ENCODE assay signal across 19 cellular contexts in genomic region chr3:122677261-122677660, GRCh38. TPM values are rescaled to one million over a fixed set of nuclear protein-coding genes. Genes with fewer than 3 reads are reported as not detected.
A peak's percentile ranks its signal among the peaks of the same experiment; 100 is the strongest.
DNase-seq lines count a peak whose midpoint lies in the region; ATAC-seq, FAIRE-seq and TF ChIP-seq lines count a peak whose summit lies in the region.
"Had no signal": no experiment of that assay in that cellular context is flagged by ENCODE, and none has a peak within 500 bp of the region (broad histone marks: within the 10 kb centered on the region; RNA-seq: fewer than 3 reads in every experiment).

No MANE protein-coding gene starts in this region.

- no peaks in the 10 kb centered on the region for H3K79me2 ChIP-seq in HepG2 (ENCODE audit: insufficient read depth, low read length)
- peaks cover 12% of the 10 kb centered on the region for H3K79me2 ChIP-seq in K562 (ENCODE audit: control insufficient read depth, insufficient read depth, low read length)

- H3K4me1 Mint-ChIP-seq in type B pancreatic cell (ENCODE audit: unreplicated experiment), result peaks cover 19% of the 10 kb centered on the region

- H3K9me3 ChIP-seq in HepG2 (ENCODE audit: low read length) (no peaks in the 10 kb centered on the region), right lobe of liver (no peaks in the 10 kb centered on the region), K562 (replicated peaks; ENCODE audit: control insufficient read depth, insufficient read depth, low read depth, low read length) (no peaks in the 10 kb centered on the region), psoas muscle (no peaks in the 10 kb centered on the region)
- H3K9me3 ChIP-seq: BE2C, Caco-2 had no signal

- H3K4me1 ChIP-seq in HepG2 (ENCODE audit: insufficient read depth, low read length), result peaks cover 22% of the 10 kb centered on the region
- peaks cover 0 to 19% (median 7%) of the 10 kb centered on the region in 4 donors for H3K4me1 ChIP-seq in right lobe of liver
- peaks cover 13 to 17% of the 10 kb centered on the region in 2 experiments; a peak in 4 of 5 replicates for H3K4me1 ChIP-seq in K562 (replicated peaks in 1 of 2; ENCODE audit: control insufficient read depth in 2 of 2, insufficient read depth in 2 of 2, low read length in 2 of 2)
- H3K4me1 ChIP-seq in psoas muscle, result no peaks in the 10 kb centered on the region

- no peak for DNase-seq in HepG2 (ENCODE audit: low spot score)
- no peak for DNase-seq in right lobe of liver
- no peak for DNase-seq in K562 (ENCODE audit: extremely low read depth in 1 of 4, low spot score in 3 of 4)
- DNase-seq in fibroblast of peridontal ligament (ENCODE audit: extremely low read depth), result peak; percentile 16
- no peak for DNase-seq in type B pancreatic cell (ENCODE audit: extremely low spot score, unreplicated experiment)
- no peak for DNase-seq in DMS79 (lab: John Stamatoyannopoulos, UW)
- no peak for DNase-seq in psoas muscle
- DNase-seq: ACHN; BE2C; C1 segment of cervical spinal cord; Caco-2; CD4-positive, alpha-beta T cell; DND-41; H9; KBM-7 had no signal

- no peaks in the 10 kb centered on the region for H4K20me1 ChIP-seq in HepG2 (ENCODE audit: insufficient read depth, low read length)
- no peaks in the 10 kb centered on the region for H4K20me1 ChIP-seq in K562 (replicated peaks; ENCODE audit: control insufficient read depth, insufficient read depth, low read length)

- TF ChIP-seq EP300 in HepG2 (IDR thresholded peaks at IDR 0.05; ENCODE audit: low read depth in 2 of 2, low read length in 2 of 2) (no peak), HepG2 (CRISPR knock-in tag; IDR thresholded peaks at IDR 0.05; ENCODE audit: borderline replicate concordance) (no peak), K562 (IDR thresholded peaks at IDR 0.05; ENCODE audit: low read length) (no peak)

- H3K9me3 Mint-ChIP-seq in type B pancreatic cell, result no peaks in the 10 kb centered on the region
- H3K9me3 Mint-ChIP-seq: CD4-positive, alpha-beta T cell had no signal

- CTCF ChIA-PET in HepG2 (lab: Yijun Ruan, JAX; ENCODE audit: low intra/inter-chr PET ratio, low total read pairs), result interaction anchor here (2.8 kb wide), 1 partner anchor 116 kb away, joined by 39 read pairs; no protein-coding TSS in a partner anchor
- CTCF ChIA-PET in K562 (lab: Yijun Ruan, JAX; ENCODE audit: low intra/inter-chr PET ratio), result no interaction called here

- H3K36me3 ChIP-seq in HepG2 (replicated peaks in 1 of 2; ENCODE audit: control insufficient read depth in 1 of 2, insufficient read depth in 2 of 2, low read length in 2 of 2), result no peaks in the 10 kb centered on the region
- no peaks in the 10 kb centered on the region for H3K36me3 ChIP-seq in right lobe of liver
- no peaks in the 10 kb centered on the region for H3K36me3 ChIP-seq in K562 (ENCODE audit: control insufficient read depth, insufficient read depth, low read length)
- H3K36me3 ChIP-seq in psoas muscle (ENCODE audit: insufficient read depth in 1 of 2, low read depth in 1 of 2), result no peaks in the 10 kb centered on the region
- H3K36me3 ChIP-seq: BE2C had no signal

- H3K4me3 Mint-ChIP-seq in type B pancreatic cell, result no peak overlapping the region
- H3K4me3 Mint-ChIP-seq: H9 had no signal

- BruUV-seq in HepG2 (replicated peaks; lab: Mats Ljungman, UMichigan), result no TSS peak
- no TSS peak for BruUV-seq in K562 (replicated peaks; lab: Mats Ljungman, UMichigan)

- in situ Hi-C loops in HepG2 (cut with HindIII; ENCODE audit: extremely low pct_ligation_motif_present, low pct_unique_long_range_greater_than_20kb) (loop anchor here (5.0 to 25.0 kb wide), 3 partner anchors 120 to 1115 kb away; partner anchors contain the start of gene ARGFX), K562 (cut with MboI) (no loop called here)

- H3K27me3 ChIP-seq in HepG2 (ENCODE audit: control insufficient read depth in 1 of 2, insufficient read depth in 2 of 2, low read length in 2 of 2), result no peaks in the 10 kb centered on the region; a peak in 1 of 5 replicates
- H3K27me3 ChIP-seq in right lobe of liver, result no peaks in the 10 kb centered on the region
- no peaks in the 10 kb centered on the region for H3K27me3 ChIP-seq in K562 (ENCODE audit: control insufficient read depth in 2 of 2, insufficient read depth in 2 of 2, low read length in 2 of 2)
- H3K27me3 ChIP-seq in psoas muscle (ENCODE audit: insufficient read depth in 3 of 3, low read length in 2 of 3), result no peaks in the 10 kb centered on the region
- H3K27me3 ChIP-seq: BE2C had no signal

- no peaks in the 10 kb centered on the region for H3K9me1 ChIP-seq in K562 (ENCODE audit: control insufficient read depth, insufficient read depth, low read length)

- ATAC-seq in HepG2 (no peak), right lobe of liver (no peak), K562 (no peak), HG03045 (IDR thresholded peaks at IDR 0.05; ENCODE audit: unreplicated experiment) (no peak), psoas muscle (no peak)
- ATAC-seq: GM12878 had no signal

- H3K27ac Mint-ChIP-seq in type B pancreatic cell, result no peak overlapping the region
- H3K27ac Mint-ChIP-seq: H9 had no signal

- H3K4me2 ChIP-seq in HepG2 (ENCODE audit: low read depth, low read length) (no peak overlapping the region), K562 (ENCODE audit: insufficient read depth, low read length) (no peak overlapping the region)

- no peak overlapping the region for H2AFZ ChIP-seq in HepG2 (ENCODE audit: low read length)
- 0 out of 2 replicates have a peak overlapping the region, but pooled peaks have one; percentile 45 for H2AFZ ChIP-seq in K562 (ENCODE audit: low read depth, low read length)

- H3K27ac ChIP-seq in HepG2 (ENCODE audit: extremely low read length, insufficient read depth, low read length), result no peak overlapping the region
- H3K27ac ChIP-seq in right lobe of liver, result no peak overlapping the region
- no peak overlapping the region for H3K27ac ChIP-seq in K562 (ENCODE audit: extremely low read depth, low read depth, low read length)
- H3K27ac ChIP-seq in psoas muscle, result no peak overlapping the region
- H3K27ac ChIP-seq: 22Rv1 had no signal

- H3K27me3 Mint-ChIP-seq in type B pancreatic cell, result peaks cover 10% of the 10 kb centered on the region
- H3K27me3 Mint-ChIP-seq: CD4-positive, alpha-beta T cell had no signal

- POLR2A ChIA-PET in HepG2 (lab: Yijun Ruan, JAX) (no interaction called here), K562 (lab: Yijun Ruan, JAX) (no interaction called here)

- TF ChIP-seq POLR2A in HepG2 (IDR thresholded peaks at IDR 0.05; ENCODE audit: insufficient read depth in 1 of 2, low read depth in 2 of 2, low read length in 2 of 2) (no peak), right lobe of liver (IDR thresholded peaks at IDR 0.05) (no peak), K562 (conservative IDR thresholded peaks at IDR 0.05) (no peak)

- no peak for TF ChIP-seq RAD21 in HepG2 (CRISPR knock-in tag; IDR thresholded peaks at IDR 0.05)
- no peak for TF ChIP-seq RAD21 in K562 (CRISPR knock-in tag; conservative IDR thresholded peaks at IDR 0.05 in 1 of 2, IDR thresholded peaks at IDR 0.05 in 1 of 2)

- TF ChIP-seq CTCF in HepG2 (CRISPR knock-in tag; IDR thresholded peaks at IDR 0.05), result no peak
- TF ChIP-seq CTCF in right lobe of liver (IDR thresholded peaks at IDR 0.05), result no peak
- TF ChIP-seq CTCF in K562 (IDR thresholded peaks at IDR 0.05 in 2 of 3, conservative IDR thresholded peaks at IDR 0.05 in 1 of 3; ENCODE audit: insufficient read depth in 2 of 3, low read depth in 1 of 3, low read length in 3 of 3), result no peak
- TF ChIP-seq CTCF in type B pancreatic cell (conservative IDR thresholded peaks at IDR 0.05), result no peak
- no peak for TF ChIP-seq CTCF in psoas muscle (IDR thresholded peaks at IDR 0.05)

- FAIRE-seq in HepG2 (lab: Jason Lieb, UNC) (no peak), K562 (lab: Jason Lieb, UNC) (no peak)
- FAIRE-seq: GM12878, H1 had no signal

- H3K9ac ChIP-seq in HepG2 (ENCODE audit: insufficient read depth, low read depth, low read length) (no peak overlapping the region), K562 (ENCODE audit: insufficient read depth in 1 of 2, low read depth in 2 of 2, low read length in 2 of 2) (no peak overlapping the region)

- H3K36me3 Mint-ChIP-seq in type B pancreatic cell, result no peaks in the 10 kb centered on the region

- H3K4me3 ChIP-seq in HepG2 (replicated peaks in 1 of 3; ENCODE audit: insufficient read depth in 1 of 3, low read depth in 2 of 3, low read length in 3 of 3) (no peak overlapping the region), right lobe of liver (no peak overlapping the region), K562 (no peak overlapping the region), psoas muscle (no peak overlapping the region)
- H3K4me3 ChIP-seq: GM12878 had no signal

- intact Hi-C loops in HepG2 (cut with micrococcal nuclease; ENCODE audit: unreplicated experiment) (loop anchor here (10.0 kb wide), 2 partner anchors 372 to 1132 kb away; partner anchors contain the start of gene POLQ), right lobe of liver (cut with DNase I) (no loop called here), K562 (cut with micrococcal nuclease) (no loop called here), psoas muscle (cut with DNase I) (no loop called here)

RNA-seq across cellular contexts. Expression of gene PARP14, which starts 3.4 kb away (rescaled TPM):
- 19.1 and 29.0 TPM in 2 replicates for total RNA-seq in HepG2 (2016; rRNA removed; fragmentation: Illumina TruSeq; extraction: Trizol)
- total RNA-seq in HepG2 (2016; cell fraction: cytosol; rRNA removed; fragmentation: Illumina TruSeq; extraction: Trizol; ENCODE audit: low read depth), result 1.6 and 2.3 TPM in 2 replicates
- 18.9 and 31.1 TPM in 2 replicates for total RNA-seq in HepG2 (2016; cell fraction: insoluble cytoplasmic fraction; rRNA removed; fragmentation: Illumina TruSeq; extraction: Trizol)
- 3.5 and 4.4 TPM in 2 replicates for total RNA-seq in HepG2 (2016; cell fraction: membrane; rRNA removed; fragmentation: Illumina TruSeq; extraction: Trizol)
- 20.2 and 22.3 TPM in 2 replicates for total RNA-seq in HepG2 (2016; cell fraction: nucleus; rRNA removed; fragmentation: Illumina TruSeq; extraction: Trizol)
- 9.0 and 11.8 TPM in 2 replicates for polyA plus RNA-seq in HepG2 (2011; rRNA removed)
- 4.3 and 7.9 TPM in 2 replicates for polyA plus RNA-seq in HepG2 (2011; cell fraction: cytosol; rRNA removed)
- 9.8 and 15.0 TPM in 2 replicates for polyA plus RNA-seq in HepG2 (2011; cell fraction: nucleus; rRNA removed)
- 4.6 and 5.2 TPM in 2 replicates for polyA plus RNA-seq in HepG2 (2012)
- 0.84 and 1.1 TPM in 2 replicates for polyA plus RNA-seq in HepG2 (2016; cell fraction: cytosol; fragmentation: Illumina TruSeq; extraction: Trizol; ENCODE audit: low read depth)
- polyA plus RNA-seq in HepG2 (2016; cell fraction: insoluble cytoplasmic fraction; fragmentation: Illumina TruSeq; extraction: Trizol; ENCODE audit: low read depth), result 12.0 and 13.5 TPM in 2 replicates
- polyA plus RNA-seq in HepG2 (2016; cell fraction: membrane; fragmentation: Illumina TruSeq; extraction: Trizol; ENCODE audit: low read depth), result 1.2 and 1.3 TPM in 2 replicates
- polyA plus RNA-seq in HepG2 (2016; cell fraction: nucleus; fragmentation: Illumina TruSeq; extraction: Trizol; ENCODE audit: insufficient read depth, low read depth), result 18.1 and 19.5 TPM in 2 replicates
- polyA minus RNA-seq in HepG2 (2011; rRNA and poly(A)+ RNA removed; ENCODE audit: low replicate concordance), result 11.0 and 43.0 TPM in 2 replicates
- polyA minus RNA-seq in HepG2 (2011; cell fraction: cytosol; rRNA and poly(A)+ RNA removed), result 8.9 and 14.8 TPM in 2 replicates
- polyA minus RNA-seq in HepG2 (2011; cell fraction: nucleus; rRNA and poly(A)+ RNA removed), result 35.8 and 42.8 TPM in 2 replicates
- 100 to 1,000 TPM in 1 of 6 experiments, 10 to 100 TPM in 5; 35.2 to 111 (median 37.3) TPM for total RNA-seq in right lobe of liver
- total RNA-seq in K562 (2011; cell fraction: chromatin; rRNA removed; ENCODE audit: low replicate concordance), result 16.6 and 61.9 TPM in 2 replicates
- 10.3 and 15.1 TPM in 2 replicates for total RNA-seq in K562 (2011; cell fraction: nucleolus; rRNA removed)
- total RNA-seq in K562 (2011; cell fraction: nucleoplasm; rRNA removed), result 25.6 and 31.8 TPM in 2 replicates
- total RNA-seq in K562 (2014; rRNA removed), result 9.0 and 9.5 TPM in 2 replicates
- total RNA-seq in K562 (2014; rRNA removed; fragmentation: Illumina TruSeq; extraction: Trizol), result 13.1 and 13.7 TPM in 2 replicates
- 11.8 and 14.4 TPM in 2 replicates for total RNA-seq in K562 (2015; rRNA removed; fragmentation: Illumina TruSeq; extraction: Trizol)
- 9.7 and 11.9 TPM in 2 replicates for total RNA-seq in K562 (2021)
- polyA plus RNA-seq in K562 (2011; rRNA removed), result 6.7 and 12.8 TPM in 2 replicates
- 4.5 and 4.6 TPM in 2 replicates for polyA plus RNA-seq in K562 (2011; cell fraction: cytosol; rRNA removed)
- polyA plus RNA-seq in K562 (2011; cell fraction: nucleus; rRNA removed), result 8.2 and 12.9 TPM in 2 replicates
- 5.1 and 7.4 TPM in 2 replicates for polyA plus RNA-seq in K562 (2012)
- polyA plus RNA-seq in K562 (2014; fragmentation: Illumina TruSeq; extraction: Trizol), result 6.9 and 8.6 TPM in 2 replicates
- 1 to 10 TPM; 3.1 to 6.2 TPM for polyA plus RNA-seq in K562 (2014; fragmentation: Nextera tagmentation; extraction: Ambion mirVana)
- polyA plus RNA-seq in K562 (2014; rRNA removed), result 7.7 and 9.2 TPM in 2 replicates
- polyA minus RNA-seq in K562 (2011; rRNA and poly(A)+ RNA removed), result 16.7 and 27.7 TPM in 2 replicates
- polyA minus RNA-seq in K562 (2011; cell fraction: cytosol; rRNA and poly(A)+ RNA removed), result 6.1 and 9.5 TPM in 2 replicates
- polyA minus RNA-seq in K562 (2011; cell fraction: nucleus; rRNA and poly(A)+ RNA removed), result 16.8 and 18.7 TPM in 2 replicates
- total RNA-seq in type B pancreatic cell (ENCODE audit: low replicate concordance), result 20.7 and 27.1 TPM in 2 replicates
- 1 to 10 TPM; 6.0 to 10.0 (median 8.6) TPM for total RNA-seq in psoas muscle
- polyA plus RNA-seq in psoas muscle, result 1 to 10 TPM; 2.2 to 5.5 (median 3.3) TPM

Comparison
In these comparisons a context has a peak if more than half of its experiments do, and no peak if none do; other contexts are left out.
1. Of the 241 proteins assayed by ChIP-seq in both HepG2 and K562: peak only in HepG2: MAFK; only in K562: none; in both: none; in neither: 240.